12 cellular contexts compared by ENCODE assay signal in genomic region chr14:65080954-65081747, GRCh38. TPM values are rescaled to one million over a fixed set of nuclear protein-coding genes. Genes with fewer than 3 reads are reported as not detected.
DNase-seq lines count a peak whose midpoint lies in the region; ATAC-seq, FAIRE-seq and TF ChIP-seq lines count a peak whose summit lies in the region.
"Had no signal": no experiment of that assay in that cellular context is flagged by ENCODE, and none has a peak within 500 bp of the region (broad histone marks: within the 10 kb centered on the region; RNA-seq: fewer than 3 reads in every experiment).

No MANE protein-coding gene starts in this region.

- no peak for TF ChIP-seq RAD21 in IMR-90 (IDR thresholded peaks at IDR 0.05; ENCODE audit: low read length)
- TF ChIP-seq RAD21 in GM12878 (IDR thresholded peaks at IDR 0.05; ENCODE audit: insufficient read depth, low read depth, low read length), result no peak

- DNase-seq in IMR-90 (peak; percentile 22), GM12878 (ENCODE audit: low read depth, low spot score) (no peak), left colon (peak; percentile 87 to 88), putamen (ENCODE audit: low spot score) (no peak), SW 1271 (lab: John Stamatoyannopoulos, UW) (no peak), COR-L47 (lab: John Stamatoyannopoulos, UW) (no peak)
- DNase-seq: activated T-cell treated with anti-CD3 and anti-CD28 coated beads, Interleukin-2, amount 50 U/mL, for 4 hours; GM23248; NCI-H524 treated with DMSO at 0.1 percent for 48 hours; T-helper 1 cell had no signal

- TF ChIP-seq POLR2A in IMR-90 (IDR thresholded peaks at IDR 0.05; ENCODE audit: low read depth, low read length) (no peak), GM12878 (IDR thresholded peaks at IDR 0.05; ENCODE audit: low read depth, low read length) (no peak)

- H3K79me2 ChIP-seq in GM12878 (ENCODE audit: control insufficient read depth, insufficient read depth, low read length), result no peaks in the 10 kb centered on the region; the same call in none of the 2 replicates

- H3K4me1 ChIP-seq in IMR-90 (ENCODE audit: control insufficient read depth, insufficient read depth, low read length) (0 out of 2 replicates have a peak, but pooled peaks cover 2% of the 10 kb centered on the region), GM12878 (ENCODE audit: control insufficient read depth, insufficient read depth, low read length) (no peaks in the 10 kb centered on the region), skeletal muscle tissue (ENCODE audit: control insufficient read depth in 3 of 3, insufficient read depth in 3 of 3, low read length in 3 of 3) (peaks cover 33 to 60% (median 57%) of the 10 kb centered on the region in 3 donors)

- POLR2A ChIA-PET in IMR-90 (lab: Charles Lee; ENCODE audit: unreplicated experiment) (no interaction called here), GM12878 (lab: Charles Lee) (no interaction called here)

- no peak overlapping the region for H4K5ac ChIP-seq in IMR-90 (ENCODE audit: low read depth, low read length)

- no peak overlapping the region for H3K27ac ChIP-seq in IMR-90 (ENCODE audit: insufficient read depth, low read length)
- no peak overlapping the region for H3K27ac ChIP-seq in GM12878 (ENCODE audit: control insufficient read depth, insufficient read depth)
- peak overlapping the region; percentile 3 for H3K27ac ChIP-seq in skeletal muscle tissue (ENCODE audit: low read depth, low read length)
- H3K27ac ChIP-seq: GM23248 had no signal

- TF ChIP-seq CTCF in IMR-90 (conservative IDR thresholded peaks at IDR 0.05; ENCODE audit: low read depth, low read length) (no peak), GM12878 (IDR thresholded peaks at IDR 0.05 in 2 of 3, conservative IDR thresholded peaks at IDR 0.05 in 1 of 3; ENCODE audit: control insufficient read depth in 2 of 3, extremely low read depth in 1 of 3, insufficient read depth in 1 of 3, low read depth in 3 of 3, low read length in 3 of 3) (no peak)

- H2BK20ac ChIP-seq in IMR-90 (ENCODE audit: low read depth, low read length), result no peak overlapping the region

- H3K27me3 ChIP-seq in IMR-90 (ENCODE audit: control insufficient read depth, insufficient read depth, low read length) (no peaks in the 10 kb centered on the region), GM12878 (replicated peaks in 1 of 2; ENCODE audit: control insufficient read depth in 2 of 2, insufficient read depth in 2 of 2, low read length in 1 of 2) (no peaks in the 10 kb centered on the region), skeletal muscle tissue (ENCODE audit: control insufficient read depth in 3 of 3, insufficient read depth in 3 of 3, low read length in 3 of 3) (no peaks in the 10 kb centered on the region)

- no peaks in the 10 kb centered on the region for H3K9me3 ChIP-seq in IMR-90 (ENCODE audit: control insufficient read depth, insufficient read depth, low read length)
- H3K9me3 ChIP-seq in GM12878 (replicated peaks; ENCODE audit: control insufficient read depth, insufficient read depth, low read length), result peaks cover 5% of the 10 kb centered on the region; the same call in 2 of the 3 replicates
- no peaks in the 10 kb centered on the region for H3K9me3 ChIP-seq in skeletal muscle tissue (ENCODE audit: control insufficient read depth in 3 of 3, low read length in 3 of 3)

- H3K9me1 ChIP-seq in IMR-90 (ENCODE audit: insufficient read depth, low read length), result peaks cover 3% of the 10 kb centered on the region; the same call in 1 of the 2 replicates

- H3K9ac ChIP-seq in IMR-90 (ENCODE audit: low read depth, low read length) (no peak overlapping the region), GM12878 (ENCODE audit: control insufficient read depth, insufficient read depth, low read length) (no peak overlapping the region), skeletal muscle tissue (ENCODE audit: low read depth in 1 of 3, low read length in 3 of 3) (no peak overlapping the region)
- H3K9ac ChIP-seq: GM23248 had no signal

- H2AK5ac ChIP-seq in IMR-90 (ENCODE audit: low read depth, low read length), result no peak overlapping the region

- no peak overlapping the region for H2AK9ac ChIP-seq in IMR-90 (replicated peaks; ENCODE audit: low read depth, low read length, poor library complexity)

- H3K79me1 ChIP-seq in IMR-90 (ENCODE audit: low read depth in 1 of 2, low read length in 2 of 2), result peaks cover 32 to 69% of the 10 kb centered on the region in 2 experiments

- no peak for TF ChIP-seq EP300 in GM12878 (IDR thresholded peaks at IDR 0.05; ENCODE audit: borderline replicate concordance in 1 of 2, control insufficient read depth in 1 of 2, low read depth in 2 of 2, low read length in 2 of 2)

- 100% methylated on average over 1 of the region's 2 CpGs; no CpG with 5 or more reads in 1 of the 2 experiments for WGBS in IMR-90 (ENCODE audit: extremely low coverage in 2 of 2, insufficient read length in 1 of 2), 2 experiments
- 55% methylated on average over 2 of the region's 2 CpGs for WGBS in GM12878 (ENCODE audit: insufficient coverage, insufficient replicate concordance, low lambda C conversion rate, missing lambda C conversion rate)

- no peak for FAIRE-seq in GM12878 (lab: Jason Lieb, UNC)
- FAIRE-seq: islet of Langerhans had no signal

- no peak overlapping the region for H3K23ac ChIP-seq in IMR-90 (ENCODE audit: low read depth, low read length)

- no peak overlapping the region for H2BK120ac ChIP-seq in IMR-90 (ENCODE audit: low read depth, low read length)

- no peak overlapping the region for H4K8ac ChIP-seq in IMR-90 (ENCODE audit: low read depth in 2 of 2, low read length in 2 of 2)

- H3K4me2 ChIP-seq in IMR-90 (ENCODE audit: low read depth, low read length), result no peak overlapping the region
- H3K4me2 ChIP-seq in GM12878 (ENCODE audit: control insufficient read depth, insufficient read depth), result no peak overlapping the region

- no peak overlapping the region for H3K4ac ChIP-seq in IMR-90 (ENCODE audit: low read depth, low read length)

- CTCF ChIA-PET in IMR-90 (lab: Yijun Ruan, JAX), result no interaction called here
- CTCF ChIA-PET in GM12878 (lab: Yijun Ruan, JAX), result interaction anchor here (0.9 to 1.0 kb wide), 2 partner anchors 16 to 97 kb away, joined by 3 read pairs; no protein-coding TSS in a partner anchor

- SMC1A ChIA-PET in GM12878 (lab: Charles Lee; ENCODE audit: uncharacterized antibody, unreplicated experiment), result interaction anchor here (1.9 kb wide), 1 partner anchor 18 kb away, joined by 4 read pairs; no protein-coding TSS in a partner anchor

- H4K91ac ChIP-seq in IMR-90 (ENCODE audit: insufficient read depth, low read depth, low read length), result no peak overlapping the region

- H2AFZ ChIP-seq in IMR-90 (replicated peaks; ENCODE audit: low read length, poor library complexity), result no peak overlapping the region
- no peak overlapping the region for H2AFZ ChIP-seq in GM12878 (ENCODE audit: control insufficient read depth, low read depth, low read length)
- H2AFZ ChIP-seq: GM23248 had no signal

- H3K56ac ChIP-seq in IMR-90 (ENCODE audit: extremely low read depth, insufficient read depth, low read length), result no peak overlapping the region

- H3K18ac ChIP-seq in IMR-90 (ENCODE audit: low read depth, low read length), result no peak overlapping the region

- BruUV-seq in IMR-90 (replicated peaks; lab: Mats Ljungman, UMichigan) (no TSS peak), GM12878 (replicated peaks; lab: Mats Ljungman, UMichigan) (no TSS peak)

- H3K4me3 ChIP-seq in IMR-90 (ENCODE audit: insufficient read depth, low read depth, low read length) (no peak overlapping the region), GM12878 (no peak overlapping the region), skeletal muscle tissue (ENCODE audit: low read length in 3 of 3) (no peak overlapping the region)
- H3K4me3 ChIP-seq: GM23248 had no signal

- no peak overlapping the region for H2BK5ac ChIP-seq in IMR-90 (ENCODE audit: low read depth, low read length, poor library complexity, severe bottlenecking)

- intact Hi-C loops in IMR-90 (cut with micrococcal nuclease) (no loop called here), GM12878 (cut with micrococcal nuclease; ENCODE audit: unreplicated experiment) (no loop called here), left colon (cut with DNase I, micrococcal nuclease) (no loop called here)

- H3K14ac ChIP-seq in IMR-90 (replicated peaks; ENCODE audit: low read depth, low read length), result no peak overlapping the region

- H4K20me1 ChIP-seq in IMR-90 (ENCODE audit: insufficient read depth, low read length) (peaks cover 11% of the 10 kb centered on the region; the same call in 1 of the 2 replicates), GM12878 (ENCODE audit: control insufficient read depth, insufficient read depth) (no peaks in the 10 kb centered on the region)

- ATAC-seq in IMR-90 (ENCODE audit: low read depth) (no peak; the same call in 1 of the 2 replicates), GM12878 (no peak), left colon (peak; percentile 98)
- ATAC-seq: activated T-cell treated with anti-CD3 and anti-CD28 coated beads, Interleukin-2, amount 50 U/mL, for 4 hours had no signal

- H2BK15ac ChIP-seq in IMR-90 (ENCODE audit: low read depth, low read length), result no peak overlapping the region

- dilution Hi-C loops in IMR-90 (cut with HindIII; ENCODE audit: low sequenced_read_pairs, unreplicated experiment), result no loop called here

- peaks cover 45% of the 10 kb centered on the region for H3K36me3 ChIP-seq in IMR-90 (ENCODE audit: control insufficient read depth, insufficient read depth, low read length)
- H3K36me3 ChIP-seq in GM12878 (ENCODE audit: control insufficient read depth in 2 of 2, insufficient read depth in 2 of 2, low read length in 1 of 2), result peaks cover 11 to 28% of the 10 kb centered on the region in 2 experiments
- H3K36me3 ChIP-seq in skeletal muscle tissue (ENCODE audit: control insufficient read depth in 3 of 3, insufficient read depth in 3 of 3, low read length in 3 of 3), result peaks cover 15 to 35% (median 33%) of the 10 kb centered on the region in 3 donors

- RAD21 ChIA-PET in GM12878 (lab: Charles Lee; ENCODE audit: unreplicated experiment), result no interaction called here

- in situ Hi-C loops in IMR-90 (cut with MboI; ENCODE audit: low sequenced_read_pairs) (no loop called here), GM12878 (cut with MboI) (no loop called here)

RNA-seq across cellular contexts. Expression of gene MAX, which starts 21.2 kb away (rescaled TPM):
- total RNA-seq in IMR-90 (2012; rRNA removed) (35.3 and 45.2 TPM in 2 replicates), GM12878 (2014; rRNA removed) (65.1 and 79.8 TPM in 2 replicates), GM12878 (2014; rRNA removed; fragmentation: Illumina TruSeq; extraction: Trizol) (56.0 and 60.7 TPM in 2 replicates), GM12878 (2021) (114 and 122 TPM in 2 replicates), left colon (100 to 1,000 TPM in 1 of 2 donors, 10 to 100 TPM in 1; 95.5 to 137 TPM), skeletal muscle tissue (30.8 TPM)
- polyA plus RNA-seq in IMR-90 (2012; rRNA removed) (51.8 and 65.1 TPM in 2 replicates), GM12878 (2011; rRNA removed) (72.3 and 77.3 TPM in 2 replicates), GM12878 (2014; fragmentation: Illumina TruSeq; extraction: Trizol) (66.0 and 85.4 TPM in 2 replicates), GM12878 (2014; fragmentation: Nextera tagmentation; extraction: Ambion mirVana) (10 to 100 TPM; 21.5 to 37.2 TPM), GM12878 (2014; rRNA removed) (83.6 and 88.6 TPM in 2 replicates), GM12878 (2016; fragmentation: Nextera tagmentation; extraction: Ambion mirVana) (10 to 100 TPM; 66.6 to 68.3 TPM)
- 26.7 and 40.1 TPM in 2 replicates for polyA plus RNA-seq in IMR-90 (2012; cell fraction: cytosol; rRNA removed)
- polyA plus RNA-seq in IMR-90 (2012; cell fraction: nucleus; rRNA removed; ENCODE audit: low replicate concordance), result 23.9 and 41.2 TPM in 2 replicates
- total RNA-seq in GM12878 (2013; cell fraction: nucleolus; rRNA removed), result 68.3 and 69.5 TPM in 2 replicates
- polyA plus RNA-seq in GM12878 (2011; ENCODE audit: low read depth), result 29.9 TPM
- 68.0 and 83.7 TPM in 2 replicates for polyA plus RNA-seq in GM12878 (2011; cell fraction: cytosol; rRNA removed)
- polyA plus RNA-seq in GM12878 (2011; cell fraction: nucleus; rRNA removed), result 87.7 and 110 TPM in 2 replicates
- 45.5 and 47.8 TPM in 2 replicates for polyA plus RNA-seq in GM12878 (2012)
- polyA minus RNA-seq in GM12878 (2011; rRNA and poly(A)+ RNA removed), result 50.9 and 58.2 TPM in 2 replicates
- 18.9 and 22.6 TPM in 2 replicates for polyA minus RNA-seq in GM12878 (2011; cell fraction: cytosol; rRNA and poly(A)+ RNA removed)
- 37.0 and 57.1 TPM in 2 replicates for polyA minus RNA-seq in GM12878 (2011; cell fraction: nucleus; rRNA and poly(A)+ RNA removed)

Comparison
In these comparisons a context has a peak if more than half of its experiments do, and no peak if none do; other contexts are left out.
1. DNase-seq: peak in IMR-90 (single experiment) and left colon (2 of 2); none in GM12878 (single experiment), putamen (single experiment), SW 1271 (0 of 2) and COR-L47 (single experiment).